In the genomic region with DNA sequence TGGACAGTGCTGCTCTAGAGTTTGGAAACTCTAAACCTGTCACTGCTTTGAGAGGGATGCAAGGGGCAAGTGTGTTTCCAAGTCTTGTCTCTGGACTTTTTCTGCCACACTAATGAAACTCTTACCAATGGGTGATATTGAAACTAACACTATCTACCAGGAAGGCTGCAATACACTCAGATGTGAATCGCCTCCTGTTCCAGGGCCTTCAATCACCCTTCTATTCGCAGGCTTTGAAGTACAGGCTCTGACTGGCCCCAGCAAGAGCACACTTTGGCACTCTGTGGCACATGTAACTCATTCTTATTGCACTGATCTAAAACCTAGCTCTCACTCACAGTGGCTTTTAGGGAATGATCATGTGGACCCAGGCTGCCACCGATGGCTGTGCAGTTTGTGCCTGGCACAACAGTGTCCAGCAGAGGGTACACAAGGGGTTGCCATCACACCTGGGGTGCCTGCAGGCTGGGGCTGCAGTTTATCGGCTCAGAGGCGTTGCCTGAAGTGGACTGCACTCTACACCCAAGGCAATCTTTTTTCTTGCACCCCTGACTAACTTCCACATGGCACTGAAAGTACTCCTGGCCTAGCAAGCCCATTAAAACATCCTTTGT, we compare ENCODE assay signal across 13 cellular contexts.
DNase-seq lines count a peak whose midpoint lies in the region; ATAC-seq and FAIRE-seq lines count a peak whose summit lies in the region.
"Had no signal": no experiment of that assay in that cellular context is flagged by ENCODE, and none has a peak within 500 bp of the region (broad histone marks: within the 10 kb centered on the region; RNA-seq: fewer than 3 reads in every experiment).

No MANE protein-coding gene starts in this region.

- in situ Hi-C loops in SK-MEL-5 (cut with HindIII; ENCODE audit: low pct_unique_long_range_greater_than_20kb, low sequenced_read_pairs): no loop called here

- intact Hi-C loops in left cardiac atrium (cut with DNase I): no loop called here

- ATAC-seq in left cardiac atrium (peak; percentile 49 to 76), GM21423 (IDR thresholded peaks at IDR 0.05; ENCODE audit: unreplicated experiment) (no peak)

- no peak for FAIRE-seq in HTR-8/SVneo (lab: Jason Lieb, UNC)
- FAIRE-seq: GM12891 had no signal

- DNase-seq in NK-92 treated with Interleukin-12 subunit alpha and Interleukin-12 subunit beta, amount 100 ng/mL, for 24 hours (lab: John Stamatoyannopoulos, UW): peak; percentile 38
- DNase-seq in NK-92 (lab: John Stamatoyannopoulos, UW; ENCODE audit: unreplicated experiment) (no peak), SK-MEL-5 (ENCODE audit: low read depth, low spot score) (peak; percentile 38), left cardiac atrium (no peak), pons (ENCODE audit: low spot score) (peak; percentile 69), HTR-8/SVneo (ENCODE audit: insufficient read length, low spot score) (no peak), NCI-H187 (lab: John Stamatoyannopoulos, UW) (no peak)
- DNase-seq: activated CD4-positive, alpha-beta T cell treated with anti-CD3 and anti-CD28 coated beads for 4 hours; activated effector memory CD4-positive, alpha-beta T cell treated with anti-CD3 and anti-CD28 coated beads, Interleukin-2, amount 50 U/mL, for 16 hours; stimulated activated CD4-positive, alpha-beta T cell treated with anti-CD3 and anti-CD28 coated beads, Interleukin-4, amount 100 ng/mL, for 1 hour; stimulated activated naive CD4-positive, alpha-beta T cell treated with Interleukin-2 at 50 U/mL for 16 hours had no signal

Comparison
In these comparisons a context has a peak if more than half of its experiments do, and no peak if none do; other contexts are left out.
1. DNase-seq: peak in NK-92 treated with Interleukin-12 subunit alpha and Interleukin-12 subunit beta, amount 100 ng/mL, for 24 hours (single experiment), SK-MEL-5 (single experiment) and pons (single experiment); none in NK-92 (single experiment), left cardiac atrium (single experiment), HTR-8/SVneo (single experiment) and NCI-H187 (0 of 2).